Comparison of ENCODE assay signal across 18 cellular contexts in genomic region chr11:104124979-104125378, GRCh38. TPM values are rescaled to one million over a fixed set of nuclear protein-coding genes. Genes with fewer than 3 reads are reported as not detected.
DNase-seq lines count a peak whose midpoint lies in the region; ATAC-seq and TF ChIP-seq lines count a peak whose summit lies in the region.
"Had no signal": no experiment of that assay in that cellular context is flagged by ENCODE, and none has a peak within 500 bp of the region (broad histone marks: within the 10 kb centered on the region; RNA-seq: fewer than 3 reads in every experiment).

No MANE protein-coding gene starts in this region.

- H3K27ac Mint-ChIP-seq in T-cell, result no peak overlapping the region
- H3K27ac Mint-ChIP-seq: dendritic cell treated with granulocyte-macrophage colony-stimulating factor and Interleukin-4, amounts not matched to agents 40 ng/mL and 50 ng/mL, for 4 days had no signal

- ATAC-seq in GM18511 (IDR thresholded peaks at IDR 0.05; ENCODE audit: unreplicated experiment) (peak; percentile 90), GM19455 (IDR thresholded peaks at IDR 0.05; ENCODE audit: unreplicated experiment) (peak; percentile 69), HG02763 (IDR thresholded peaks at IDR 0.05; ENCODE audit: unreplicated experiment) (peak; percentile 59), HG03558 (IDR thresholded peaks at IDR 0.05; ENCODE audit: extremely low read depth, unreplicated experiment) (peak; percentile 75), upper lobe of left lung (ENCODE audit: low FRiP score in 2 of 2) (no peak), HG02884 (IDR thresholded peaks at IDR 0.05; ENCODE audit: unreplicated experiment) (no peak), T-cell (replicated peaks in 1 of 4) (no peak)
- ATAC-seq: left colon had no signal

- TF ChIP-seq EP300 in upper lobe of left lung (IDR thresholded peaks at IDR 0.05), result no peak

- no peak overlapping the region for H3K4me3 Mint-ChIP-seq in T-cell
- H3K4me3 Mint-ChIP-seq: dendritic cell treated with granulocyte-macrophage colony-stimulating factor and Interleukin-4, amounts not matched to agents 40 ng/mL and 50 ng/mL, for 4 days had no signal

- no peaks in the 10 kb centered on the region for H3K4me1 Mint-ChIP-seq in T-cell

- H3K27ac ChIP-seq in upper lobe of left lung, result no peak overlapping the region
- H3K27ac ChIP-seq: hepatocyte, SJCRH30, suprapubic skin had no signal

- DNase-seq in upper lobe of left lung (no peak), T-cell (no peak)
- no peak for DNase-seq in stimulated activated CD8-positive, alpha-beta memory T cell treated with anti-CD3 and anti-CD28 coated beads, Interleukin-4, amount 100 ng/mL, for 48 hours
- DNase-seq: activated gamma-delta T cell treated with Interleukin-2 at 50 U/mL for 16 hours; left colon; MM.1S; NCI-H2081; NK-92 treated with Interleukin-12 subunit alpha and Interleukin-12 subunit beta, amount 100 ng/mL, for 24 hours; SJCRH30; stimulated activated CD4-positive, alpha-beta T cell treated with anti-CD3 and anti-CD28 coated beads, Interleukin-12 subunit alpha, Interleukin-12 subunit beta, amount 100 ng/mL, for 4 hours had no signal

- TF ChIP-seq CTCF in upper lobe of left lung (IDR thresholded peaks at IDR 0.05), result no peak

- no peaks in the 10 kb centered on the region for H3K4me1 ChIP-seq in upper lobe of left lung
- H3K4me1 ChIP-seq: suprapubic skin had no signal

- no peaks in the 10 kb centered on the region for H3K27me3 ChIP-seq in upper lobe of left lung
- H3K27me3 ChIP-seq: hepatocyte, SJCRH30, suprapubic skin had no signal

- CTCF ChIA-PET in T-cell (lab: Charles Lee), result interaction anchor here in 1 of 2 donors (0.6 kb wide), 1 partner anchor 1229 kb away, joined by 4 read pairs; no protein-coding TSS in a partner anchor

- H3K27me3 Mint-ChIP-seq in T-cell, result peaks cover 0 to 3% of the 10 kb centered on the region in 2 donors
- H3K27me3 Mint-ChIP-seq: dendritic cell treated with granulocyte-macrophage colony-stimulating factor and Interleukin-4, amounts not matched to agents 40 ng/mL and 50 ng/mL, for 4 days had no signal

- no peaks in the 10 kb centered on the region for H3K9me3 ChIP-seq in upper lobe of left lung
- H3K9me3 ChIP-seq: SJCRH30, suprapubic skin had no signal

- no peak for TF ChIP-seq POLR2A in upper lobe of left lung (IDR thresholded peaks at IDR 0.05)

- H3K36me3 Mint-ChIP-seq in T-cell, result no peaks in the 10 kb centered on the region

- no peaks in the 10 kb centered on the region for H3K9me3 Mint-ChIP-seq in T-cell
- H3K9me3 Mint-ChIP-seq: dendritic cell treated with granulocyte-macrophage colony-stimulating factor and Interleukin-4, amounts not matched to agents 40 ng/mL and 50 ng/mL, for 4 days had no signal

- H3K36me3 ChIP-seq in upper lobe of left lung, result no peaks in the 10 kb centered on the region
- H3K36me3 ChIP-seq: SJCRH30, suprapubic skin had no signal

- no peak overlapping the region for H3K4me3 ChIP-seq in upper lobe of left lung
- H3K4me3 ChIP-seq: hepatocyte, SJCRH30, suprapubic skin had no signal

- 61 to 79% methylated on average over 1 of the region's 1 CpG for WGBS in upper lobe of left lung, 2 donors

- POLR2A ChIA-PET in T-cell (lab: Charles Lee), result no interaction called here

RNA-seq across cellular contexts. Expression of gene PDGFD, which starts 39.0 kb away (rescaled TPM):
- total RNA-seq in upper lobe of left lung (1 to 10 TPM in 5 of 6 donors, not detected in 1; 2.1 to 6.6 (median 2.7) TPM), T-cell (1 to 10 TPM in 3 of 5 donors, under 1 TPM in 2; 0.35 to 2.9 (median 1.2) TPM)

Comparison
In these comparisons a context has a peak if more than half of its experiments do, and no peak if none do; other contexts are left out.
1. ATAC-seq: peak in GM18511 (single experiment), GM19455 (single experiment), HG02763 (single experiment) and HG03558 (single experiment); none in upper lobe of left lung (0 of 2), HG02884 (single experiment) and T-cell (0 of 4).